In genomic region chr1:160205974-160206369, GRCh38 we compare ENCODE assay signal across 8 cellular contexts. TPM values are rescaled to one million over a fixed set of nuclear protein-coding genes. Genes with fewer than 3 reads are reported as not detected.
A peak's percentile ranks its signal among the peaks of the same experiment; 100 is the strongest.
DNase-seq lines count a peak whose midpoint lies in the region; ATAC-seq and TF ChIP-seq lines count a peak whose summit lies in the region.

No MANE protein-coding gene starts in this region.

- ATAC-seq in HG03460 (IDR thresholded peaks at IDR 0.05; ENCODE audit: unreplicated experiment), result peak; percentile 46
- no peak for ATAC-seq in GM18907 (IDR thresholded peaks at IDR 0.05; ENCODE audit: unreplicated experiment)

- intact Hi-C loops in lower leg skin (cut with DNase I; ENCODE audit: low total_unique reads), result no loop called here

- no peak for TF ChIP-seq CTCF in WI38 (IDR thresholded peaks at IDR 0.05; ENCODE audit: low read depth, low read length)
- TF ChIP-seq CTCF in choroid plexus epithelial cell (conservative IDR thresholded peaks at IDR 0.05; ENCODE audit: low read depth, low read length), result no peak
- TF ChIP-seq CTCF in lower leg skin (IDR thresholded peaks at IDR 0.05), result no peak

- WGBS in lower leg skin, 2 donors, result 0 to 1% methylated on average over 10 of the region's 10 CpGs

- peak overlapping the region; percentile 97 for H3K4me3 ChIP-seq in GM08714 (ENCODE audit: low read length)
- H3K4me3 ChIP-seq in WI38 (ENCODE audit: low read depth, low read length), result peak overlapping the region; percentile 96
- peak overlapping the region; percentile 96 for H3K4me3 ChIP-seq in choroid plexus epithelial cell (ENCODE audit: low read depth, low read length)
- peak overlapping the region; percentile 61 for H3K4me3 ChIP-seq in lower leg skin (ENCODE audit: low read depth, poor library complexity, severe bottlenecking)

- DNase-seq in choroid plexus epithelial cell (ENCODE audit: low read depth) (peak; percentile 52), lower leg skin (ENCODE audit: low spot score in 2 of 2) (peak; percentile 46 to 92), COR-L47 (lab: John Stamatoyannopoulos, UW) (no peak)
- peak; percentile 12 to 54 (median 46) for DNase-seq in stimulated activated CD4-positive, alpha-beta T cell treated with anti-CD3 and anti-CD28 coated beads, TNF-alpha, amount 100 ng/mL, for 4 hours (ENCODE audit: low read depth in 3 of 3)

- TF ChIP-seq POLR2A in lower leg skin (IDR thresholded peaks at IDR 0.05), result no peak

RNA-seq across cellular contexts. Expression of gene PEA15, which starts 0.8 kb away (rescaled TPM):
- 10 to 100 TPM; 50.7 to 76.6 (median 60.1) TPM for total RNA-seq in lower leg skin

RNA-seq across cellular contexts. Expression of gene CASQ1, which starts 15.6 kb away (rescaled TPM):
- total RNA-seq in lower leg skin, result under 1 TPM in 2 of 4 donors, not detected in 2; 0.12 to 0.23 TPM

RNA-seq across cellular contexts. Expression of gene ATP1A4, which starts 54.6 kb away (rescaled TPM):
- under 1 TPM in 1 of 4 donors, not detected in 3; 0.32 TPM for total RNA-seq in lower leg skin

RNA-seq across cellular contexts. Expression of gene DCAF8, which starts 56.4 kb away (rescaled TPM):
- 100 to 1,000 TPM in 2 of 4 donors, 10 to 100 TPM in 2; 90.2 to 141 (median 97.9) TPM for total RNA-seq in lower leg skin
